8 cellular contexts compared by ENCODE assay signal in genomic region chr6:84774174-84775158, GRCh38. TPM values are rescaled to one million over a fixed set of nuclear protein-coding genes. Genes with fewer than 3 reads are reported as not detected.
DNase-seq lines count a peak whose midpoint lies in the region; ATAC-seq, FAIRE-seq and TF ChIP-seq lines count a peak whose summit lies in the region.

No MANE protein-coding gene starts in this region.

- H3K79me2 ChIP-seq in HCT116 (ENCODE audit: insufficient read depth, low read length), result no peaks in the 10 kb centered on the region

- H3K27me3 ChIP-seq in HCT116 (ENCODE audit: insufficient read depth, low read length), result peaks cover 5% of the 10 kb centered on the region; the same call in 1 of the 2 replicates
- peaks cover 16 to 56% (median 30%) of the 10 kb centered on the region in 4 donors for H3K27me3 ChIP-seq in pancreas

- no peaks in the 10 kb centered on the region for H3K9me2 ChIP-seq in HCT116 (ENCODE audit: insufficient read depth)

- intact Hi-C loops in HCT116 (cut with micrococcal nuclease) (loop anchor here (10.0 kb wide), 1 partner anchor 350 kb away; no protein-coding TSS in a partner anchor), pancreas (cut with DNase I) (no loop called here)

- no peaks in the 10 kb centered on the region for H3K9me3 ChIP-seq in HCT116 (ENCODE audit: control insufficient read depth in 1 of 2, insufficient read depth in 1 of 2, low read depth in 1 of 2, low read length in 2 of 2)
- no peaks in the 10 kb centered on the region for H3K9me3 ChIP-seq in pancreas

- H4K20me1 ChIP-seq in HCT116 (ENCODE audit: insufficient read depth), result no peaks in the 10 kb centered on the region

- H3K4me1 ChIP-seq in HCT116 (ENCODE audit: control insufficient read depth in 1 of 2, insufficient read depth in 2 of 2, low read length in 2 of 2) (peaks cover 0 to 9% of the 10 kb centered on the region in 2 experiments; a peak in 2 of 4 replicates), pancreas (no peaks in the 10 kb centered on the region)

- POLR2A ChIA-PET in HCT116 (lab: Charles Lee), result interaction anchor here (2.4 kb wide), 1 partner anchor 11 kb away, joined by 6 read pairs; no protein-coding TSS in a partner anchor

- BruUV-seq in HCT116 (replicated peaks; lab: Mats Ljungman, UMichigan), result TSS peak; percentile 70

- peak overlapping the region; percentile 64 for H3K27ac ChIP-seq in HCT116 (ENCODE audit: low read depth, low read length)
- H3K27ac ChIP-seq in pancreas, result no peak overlapping the region

- TF ChIP-seq CTCF in GM10266 (IDR thresholded peaks at IDR 0.05; ENCODE audit: control insufficient read depth, insufficient read depth, low read depth, missing control alignments) (peak; percentile 48), HCT116 (IDR thresholded peaks at IDR 0.05 in 2 of 3, conservative IDR thresholded peaks at IDR 0.05 in 1 of 3; ENCODE audit: borderline replicate concordance in 1 of 3, insufficient read depth in 1 of 3, low read depth in 2 of 3, low read length in 2 of 3) (peak; percentile 43 to 58 (median 56); a peak in 5 of 6 replicates), foreskin fibroblast (IDR thresholded peaks at IDR 0.05; ENCODE audit: low read depth, low read length) (peak; percentile 64), pancreas (IDR thresholded peaks at IDR 0.05) (peak; percentile 35 to 54 (median 46))

- FAIRE-seq in pancreas (lab: Jason Lieb, UNC) (no peak), GM19239 (lab: Jason Lieb, UNC) (no peak)

- peak overlapping the region; percentile 57 for H3K9ac ChIP-seq in HCT116 (ENCODE audit: low read length)

- DNase-seq in GM10266 (ENCODE audit: extremely low spot score), result peak; percentile 73
- no peak for DNase-seq in HCT116 (ENCODE audit: low read depth, low spot score)
- DNase-seq in SHP77 treated with DMSO at 0.1 percent for 48 hours (lab: John Stamatoyannopoulos, UW), result peak; percentile 63
- peak; percentile 80 to 83 for DNase-seq in foreskin fibroblast
- DNase-seq in pancreas, result peak; percentile 36 to 85 (median 57)
- DNase-seq in HCEC 1CT, result no peak
- no peak for DNase-seq in GM19239 (ENCODE audit: insufficient read length, low spot score)
- DNase-seq in stimulated activated CD4-positive, alpha-beta T cell treated with anti-CD3 and anti-CD28 coated beads, Interleukin-1b, Interleukin-23, amount 100 ng/mL, for 48 hours, result no peak

- peak overlapping the region; percentile 49 to 61 for H3K4me3 ChIP-seq in HCT116 (replicated peaks in 1 of 2; ENCODE audit: low read depth in 1 of 2, low read length in 2 of 2)
- peak overlapping the region; percentile 46 to 52 for H3K4me3 ChIP-seq in foreskin fibroblast (ENCODE audit: low read depth in 1 of 2, low read length in 2 of 2)
- H3K4me3 ChIP-seq in pancreas, result peak overlapping the region in 3 of 4 donors; percentile 21 to 48 (median 36)

- no peak for TF ChIP-seq POLR2A in HCT116 (IDR thresholded peaks at IDR 0.05; ENCODE audit: borderline replicate concordance, extremely low read depth, insufficient read depth, insufficient read length)

- CTCF ChIA-PET in HCT116 (lab: Charles Lee), result interaction anchor here (1.2 to 2.5 kb wide), 4 partner anchors 10 to 352 kb away, joined by 3 to 13 read pairs (median 10); partner anchors contain the start of gene TBX18

- no peak overlapping the region for H2AFZ ChIP-seq in HCT116 (ENCODE audit: low read depth, low read length, poor library complexity, severe bottlenecking)

- RAD21 ChIA-PET in HCT116 (lab: Charles Lee; ENCODE audit: low non-redundant PET in 1 of 2, low total read pairs in 2 of 2, uncharacterized antibody in 2 of 2, unreplicated experiment in 2 of 2), result interaction anchor here in 1 of 2 experiments (0.7 kb wide), 1 partner anchor 352 kb away, joined by 3 read pairs; no protein-coding TSS in a partner anchor

- ATAC-seq in HCT116, result peak; percentile 83
- ATAC-seq in pancreas, result peak; percentile 88 to 94 (median 94)

- 2 to 3% methylated on average over 80 to 87 of the region's 87 CpGs for WGBS in pancreas, 2 donors

- H3K36me3 ChIP-seq in HCT116 (ENCODE audit: control insufficient read depth in 1 of 2, insufficient read depth in 2 of 2, low read length in 2 of 2) (no peaks in the 10 kb centered on the region), pancreas (no peaks in the 10 kb centered on the region)

- peak overlapping the region; percentile 81 for H3K4me2 ChIP-seq in HCT116 (ENCODE audit: low read length)

- peak; percentile 45 for TF ChIP-seq RAD21 in HCT116 (IDR thresholded peaks at IDR 0.05; ENCODE audit: low read depth)

TF ChIP-seq in HCT116, 20 proteins besides CTCF, POLR2A, EP300 and RAD21:
- TF ChIP-seq MAX (IDR thresholded peaks at IDR 0.05) (peak; percentile 48; the same call in 1 of the 2 replicates), POLR2AphosphoS5 (IDR thresholded peaks at IDR 0.05; ENCODE audit: low read depth, low read length) (0 out of 2 replicates have a peak, but pooled peaks have one; percentile 18), TCF7L2 (IDR thresholded peaks at IDR 0.05; ENCODE audit: borderline replicate concordance, extremely low read depth, insufficient read depth, insufficient read length) (no peak), EZH2phosphoT487 (IDR thresholded peaks at IDR 0.05; ENCODE audit: borderline replicate concordance) (no peak), ZNF274 (IDR thresholded peaks at IDR 0.05; ENCODE audit: low read depth, low read length) (no peak), FOSL1 (IDR thresholded peaks at IDR 0.05; ENCODE audit: low read depth) (no peak), CEBPB (IDR thresholded peaks at IDR 0.05; ENCODE audit: low read depth) (no peak), SIN3A (IDR thresholded peaks at IDR 0.05; ENCODE audit: low read depth) (no peak), ZFX (IDR thresholded peaks at IDR 0.05) (peak; percentile 94), EZH2 (IDR thresholded peaks at IDR 0.05) (no peak), ELF1 (IDR thresholded peaks at IDR 0.05; ENCODE audit: borderline replicate concordance, low read depth) (no peak), SRF (IDR thresholded peaks at IDR 0.05; ENCODE audit: low read depth) (no peak), CBX3 (IDR thresholded peaks at IDR 0.05; ENCODE audit: low read depth) (0 out of 2 replicates have a peak, but pooled peaks have one; percentile 48)

RNA-seq across cellular contexts. Expression of gene TBX18, which starts 10.1 kb away (rescaled TPM):
- total RNA-seq in HCT116 (2021; ENCODE audit: unreplicated experiment) (14.4 TPM), pancreas (under 1 TPM in 5 of 6 donors, not detected in 1; 0.08 to 0.84 (median 0.34) TPM)
- polyA plus RNA-seq in HCT116 (2012), result 9.0 and 10.0 TPM in 2 replicates
- under 1 TPM; 0.63 to 0.80 TPM for polyA plus RNA-seq in pancreas

Comparison
In these comparisons a context has a peak if more than half of its experiments do, and no peak if none do; other contexts are left out.
1. DNase-seq: peak in GM10266 (single experiment), SHP77 treated with DMSO at 0.1 percent for 48 hours (single experiment), foreskin fibroblast (2 of 2) and pancreas (6 of 6); none in HCT116 (single experiment), HCEC 1CT (single experiment), GM19239 (single experiment) and stimulated activated CD4-positive, alpha-beta T cell treated with anti-CD3 and anti-CD28 coated beads, Interleukin-1b, Interleukin-23, amount 100 ng/mL, for 48 hours (single experiment).
2. Peak in every context shown above with its lines, with median percentiles within 50 percentile points of each other: CTCF ChIP-seq and H3K4me3 ChIP-seq.